22 cellular contexts compared by ENCODE assay signal in genomic region chr5:177437623-177438022, GRCh38. TPM values are rescaled to one million over a fixed set of nuclear protein-coding genes. Genes with fewer than 3 reads are reported as not detected.
DNase-seq lines count a peak whose midpoint lies in the region; ATAC-seq, FAIRE-seq and TF ChIP-seq lines count a peak whose summit lies in the region.
"Had no signal": no experiment of that assay in that cellular context is flagged by ENCODE, and none has a peak within 500 bp of the region (broad histone marks: within the 10 kb centered on the region; RNA-seq: fewer than 3 reads in every experiment).

No MANE protein-coding gene starts in this region.

- no peak overlapping the region for H3K4me3 Mint-ChIP-seq in activated naive CD4-positive, alpha-beta T cell treated with anti-CD3 and anti-CD28 coated beads, Interleukin-2, amount 10 ng/mL, durations not matched to agents 7 days and 5 days
- no peak overlapping the region for H3K4me3 Mint-ChIP-seq in stimulated activated naive B cell treated with anti-CD40 and anti-IgM and Interleukin-4, amounts not matched to agents 10 μg/mL and 1 μg/mL and 100 μg/mL, for 72 hours
- H3K4me3 Mint-ChIP-seq: brain; dendritic cell treated with granulocyte-macrophage colony-stimulating factor and Interleukin-4, amounts not matched to agents 40 ng/mL and 50 ng/mL, for 4 days; nephron had no signal

- peak; percentile 32 for FAIRE-seq in bronchial epithelial cell (lab: Jason Lieb, UNC)
- FAIRE-seq: G401.6, GM12878 had no signal

- no peaks in the 10 kb centered on the region for H3K27me3 ChIP-seq in bronchial epithelial cell (ENCODE audit: control insufficient read depth, insufficient read depth, low read length)

- peaks cover 82% of the 10 kb centered on the region for H3K4me1 Mint-ChIP-seq in activated naive CD4-positive, alpha-beta T cell treated with anti-CD3 and anti-CD28 coated beads, Interleukin-2, amount 10 ng/mL, durations not matched to agents 7 days and 5 days
- peaks cover 18 to 36% of the 10 kb centered on the region in 2 donors for H3K4me1 Mint-ChIP-seq in stimulated activated naive B cell treated with anti-CD40 and anti-IgM and Interleukin-4, amounts not matched to agents 10 μg/mL and 1 μg/mL and 100 μg/mL, for 72 hours
- H3K4me1 Mint-ChIP-seq: nephron had no signal

- no peaks in the 10 kb centered on the region for H3K9me3 Mint-ChIP-seq in activated naive CD4-positive, alpha-beta T cell treated with anti-CD3 and anti-CD28 coated beads, Interleukin-2, amount 10 ng/mL, durations not matched to agents 7 days and 5 days
- H3K9me3 Mint-ChIP-seq in stimulated activated naive B cell treated with anti-CD40 and anti-IgM and Interleukin-4, amounts not matched to agents 10 μg/mL and 1 μg/mL and 100 μg/mL, for 72 hours: no peaks in the 10 kb centered on the region
- H3K9me3 Mint-ChIP-seq: brain; dendritic cell treated with granulocyte-macrophage colony-stimulating factor and Interleukin-4, amounts not matched to agents 40 ng/mL and 50 ng/mL, for 4 days; nephron had no signal

- DNase-seq in activated naive CD4-positive, alpha-beta T cell treated with anti-CD3 and anti-CD28 coated beads, Interleukin-2, amount 10 ng/mL, durations not matched to agents 7 days and 5 days: no peak
- DNase-seq in activated naive CD4-positive, alpha-beta T cell treated with Interleukin-2 at 50 U/mL for 16 hours: no peak
- DNase-seq in NCI-H748 (lab: John Stamatoyannopoulos, UW; ENCODE audit: unreplicated experiment) (peak; percentile 52), bronchial epithelial cell (ENCODE audit: low read depth) (no peak), ureter (ENCODE audit: low spot score) (no peak)
- DNase-seq in stimulated activated naive B cell treated with anti-CD40 and anti-IgM and Interleukin-4, amounts not matched to agents 10 μg/mL and 1 μg/mL and 100 μg/mL, for 72 hours: no peak
- no peak for DNase-seq in activated effector memory CD4-positive, alpha-beta T cell treated with Interleukin-2 at 50 U/mL for 16 hours
- DNase-seq: activated CD8-positive, alpha-beta memory T cell treated with anti-CD3 and anti-CD28 coated beads for 24 hours; activated naive CD4-positive, alpha-beta T cell; GM23248; Karpas-422; NCI-H1436; substantia nigra had no signal

- peaks cover 18% of the 10 kb centered on the region for H3K36me3 ChIP-seq in bronchial epithelial cell (ENCODE audit: control insufficient read depth, insufficient read depth, low read length)

- H3K4me3 ChIP-seq in bronchial epithelial cell (ENCODE audit: low read depth, low read length): no peak overlapping the region
- H3K4me3 ChIP-seq: GM12878, GM23248, lung had no signal

- ATAC-seq in stimulated activated naive B cell treated with anti-CD40 and anti-IgM and Interleukin-4, amounts not matched to agents 10 μg/mL and 1 μg/mL and 100 μg/mL, for 72 hours (replicated peaks): no peak
- ATAC-seq in HG02763 (IDR thresholded peaks at IDR 0.05; ENCODE audit: unreplicated experiment): no peak
- ATAC-seq: GM12878 had no signal

- H3K36me3 Mint-ChIP-seq in activated naive CD4-positive, alpha-beta T cell treated with anti-CD3 and anti-CD28 coated beads, Interleukin-2, amount 10 ng/mL, durations not matched to agents 7 days and 5 days: peaks cover 82% of the 10 kb centered on the region
- peaks cover 49 to 58% of the 10 kb centered on the region in 2 donors for H3K36me3 Mint-ChIP-seq in stimulated activated naive B cell treated with anti-CD40 and anti-IgM and Interleukin-4, amounts not matched to agents 10 μg/mL and 1 μg/mL and 100 μg/mL, for 72 hours

- CTCF ChIA-PET in activated naive CD4-positive, alpha-beta T cell treated with anti-CD3 and anti-CD28 coated beads, Interleukin-2, amount 10 ng/mL, durations not matched to agents 7 days and 5 days (lab: Charles Lee): interaction anchor here (1.1 to 1.8 kb wide), 5 partner anchors 16 to 55 kb away, joined by 3 to 12 read pairs (median 4); no protein-coding TSS in a partner anchor

- no peaks in the 10 kb centered on the region for H3K27me3 Mint-ChIP-seq in activated naive CD4-positive, alpha-beta T cell treated with anti-CD3 and anti-CD28 coated beads, Interleukin-2, amount 10 ng/mL, durations not matched to agents 7 days and 5 days
- no peaks in the 10 kb centered on the region for H3K27me3 Mint-ChIP-seq in stimulated activated naive B cell treated with anti-CD40 and anti-IgM and Interleukin-4, amounts not matched to agents 10 μg/mL and 1 μg/mL and 100 μg/mL, for 72 hours
- H3K27me3 Mint-ChIP-seq: brain; dendritic cell treated with granulocyte-macrophage colony-stimulating factor and Interleukin-4, amounts not matched to agents 40 ng/mL and 50 ng/mL, for 4 days had no signal

- peak overlapping the region; percentile 19 for H3K27ac Mint-ChIP-seq in activated naive CD4-positive, alpha-beta T cell treated with anti-CD3 and anti-CD28 coated beads, Interleukin-2, amount 10 ng/mL, durations not matched to agents 7 days and 5 days
- H3K27ac Mint-ChIP-seq in stimulated activated naive B cell treated with anti-CD40 and anti-IgM and Interleukin-4, amounts not matched to agents 10 μg/mL and 1 μg/mL and 100 μg/mL, for 72 hours: peak overlapping the region; percentile 31
- H3K27ac Mint-ChIP-seq: dendritic cell treated with granulocyte-macrophage colony-stimulating factor and Interleukin-4, amounts not matched to agents 40 ng/mL and 50 ng/mL, for 4 days; nephron had no signal

- no peak for TF ChIP-seq CTCF in bronchial epithelial cell (IDR thresholded peaks at IDR 0.05; ENCODE audit: insufficient read depth, low read length, severe bottlenecking)

RNA-seq across cellular contexts. Expression of gene PRR7, which starts 9.0 kb away (rescaled TPM):
- total RNA-seq in bronchial epithelial cell (3.1 and 5.0 TPM in 2 replicates), ureter (2.6 TPM)

RNA-seq across cellular contexts. Expression of gene GRK6, which starts 11.1 kb away (rescaled TPM):
- total RNA-seq in bronchial epithelial cell: 22.9 and 41.1 TPM in 2 replicates
- total RNA-seq in ureter: 30.8 TPM

RNA-seq across cellular contexts. Expression of gene F12, which starts 28.3 kb away (rescaled TPM):
- total RNA-seq in bronchial epithelial cell (5.0 and 7.9 TPM in 2 replicates), ureter (1.3 TPM)

RNA-seq across cellular contexts. Expression of gene DBN1, which starts 35.8 kb away (rescaled TPM):
- total RNA-seq in bronchial epithelial cell (58.7 and 71.7 TPM in 2 replicates), ureter (41.5 TPM)

RNA-seq across cellular contexts. Expression of gene PFN3, which starts 37.2 kb away (rescaled TPM):
- total RNA-seq in bronchial epithelial cell (not detected in 2 replicates), ureter (not detected)
- total RNA-seq: epithelial cell of proximal tubule, GM12878, GM23248, lung, NCI-H460 had no signal
